ENCODE assay signal across 8 cellular contexts in genomic region chr5:18465833-18466681, GRCh38.
A peak's percentile ranks its signal among the peaks of the same experiment; 100 is the strongest.
DNase-seq lines count a peak whose midpoint lies in the region; ATAC-seq and TF ChIP-seq lines count a peak whose summit lies in the region.

No MANE protein-coding gene starts in this region.

- WGBS in mesenchymal stem cell: 56% methylated on average over 8 of the region's 11 CpGs

- H4K91ac ChIP-seq in mesenchymal stem cell (ENCODE audit: low read length): no peak overlapping the region

- H2AK5ac ChIP-seq in mesenchymal stem cell (ENCODE audit: low read length, severe bottlenecking): no peak overlapping the region

- H3K36me3 ChIP-seq in left ventricle myocardium inferior: no peaks in the 10 kb centered on the region
- no peaks in the 10 kb centered on the region for H3K36me3 ChIP-seq in right atrium auricular region
- no peaks in the 10 kb centered on the region for H3K36me3 ChIP-seq in SJCRH30
- H3K36me3 ChIP-seq in mesenchymal stem cell (ENCODE audit: control insufficient read depth in 1 of 2, insufficient read depth in 2 of 2, low read depth in 1 of 2, low read length in 2 of 2): no peaks in the 10 kb centered on the region

- no peak overlapping the region for H3K9ac ChIP-seq in mesenchymal stem cell (ENCODE audit: low read length)

- H3K27me3 ChIP-seq in left ventricle myocardium inferior (ENCODE audit: low read depth) (no peaks in the 10 kb centered on the region), right atrium auricular region (no peaks in the 10 kb centered on the region), SJCRH30 (no peaks in the 10 kb centered on the region), mesenchymal stem cell (ENCODE audit: control insufficient read depth in 1 of 2, insufficient read depth in 1 of 2, low read length in 2 of 2) (no peaks in the 10 kb centered on the region)

- no peak overlapping the region for H2BK5ac ChIP-seq in mesenchymal stem cell (ENCODE audit: low read depth, low read length, poor library complexity, severe bottlenecking)

- H3K4me1 ChIP-seq in left ventricle myocardium inferior (no peaks in the 10 kb centered on the region), right atrium auricular region (no peaks in the 10 kb centered on the region), SJCRH30 (no peaks in the 10 kb centered on the region), mesenchymal stem cell (ENCODE audit: control insufficient read depth, insufficient read depth, low read depth, low read length) (no peaks in the 10 kb centered on the region)

- DNase-seq in left ventricle myocardium inferior: no peak
- no peak for DNase-seq in right atrium auricular region (ENCODE audit: low spot score)
- peak; percentile 74 for DNase-seq in NB4 (ENCODE audit: low read depth)
- peak; percentile 25 to 60 for DNase-seq in SJCRH30
- DNase-seq in cerebellum (ENCODE audit: low spot score): peak; percentile 56
- DNase-seq in mesenchymal stem cell: peak; percentile 63
- DNase-seq in ureter (ENCODE audit: low spot score): peak; percentile 50

- H3K4me2 ChIP-seq in mesenchymal stem cell (ENCODE audit: low read length, poor library complexity, severe bottlenecking): no peak overlapping the region

- no peak for TF ChIP-seq POLR2A in NB4 (IDR thresholded peaks at IDR 0.05; ENCODE audit: extremely low read depth, insufficient read length)

- H2AFZ ChIP-seq in mesenchymal stem cell (ENCODE audit: low read depth, low read length): no peak overlapping the region

- H3K9me3 ChIP-seq in left ventricle myocardium inferior (replicated peaks) (no peaks in the 10 kb centered on the region), right atrium auricular region (no peaks in the 10 kb centered on the region), SJCRH30 (replicated peaks) (no peaks in the 10 kb centered on the region), mesenchymal stem cell (ENCODE audit: control insufficient read depth, low read length) (no peaks in the 10 kb centered on the region)

- no peak overlapping the region for H3K4ac ChIP-seq in mesenchymal stem cell (ENCODE audit: low read depth in 1 of 2, low read length in 2 of 2)

- no peak overlapping the region for H2BK15ac ChIP-seq in mesenchymal stem cell (ENCODE audit: low read depth, poor library complexity, severe bottlenecking)

- peak; percentile 57 for TF ChIP-seq CTCF in left ventricle myocardium inferior (IDR thresholded peaks at IDR 0.05; ENCODE audit: borderline replicate concordance)
- peak in 1 of 2 donors; percentile 68 for TF ChIP-seq CTCF in right atrium auricular region (IDR thresholded peaks at IDR 0.05)
- peak; percentile 72 for TF ChIP-seq CTCF in NB4 (IDR thresholded peaks at IDR 0.05; ENCODE audit: low read depth, low read length)

- peak; percentile 83 for ATAC-seq in HG02610 (IDR thresholded peaks at IDR 0.05; ENCODE audit: unreplicated experiment)

- H3K14ac ChIP-seq in mesenchymal stem cell (ENCODE audit: low read length in 2 of 2): no peak overlapping the region

- H3K18ac ChIP-seq in mesenchymal stem cell (ENCODE audit: low read depth in 1 of 2, low read length in 2 of 2): no peak overlapping the region

- H3K79me1 ChIP-seq in mesenchymal stem cell (replicated peaks; ENCODE audit: low read length, poor library complexity, severe bottlenecking): no peaks in the 10 kb centered on the region

- H3K23ac ChIP-seq in mesenchymal stem cell (ENCODE audit: low read length in 2 of 2): no peak overlapping the region

- H2BK120ac ChIP-seq in mesenchymal stem cell (ENCODE audit: low read depth, low read length): no peak overlapping the region

- no peak overlapping the region for H4K8ac ChIP-seq in mesenchymal stem cell (ENCODE audit: low read length)

- no peak overlapping the region for H3K27ac ChIP-seq in left ventricle myocardium inferior (replicated peaks)
- H3K27ac ChIP-seq in right atrium auricular region: no peak overlapping the region
- H3K27ac ChIP-seq in SJCRH30: no peak overlapping the region
- no peak overlapping the region for H3K27ac ChIP-seq in mesenchymal stem cell (ENCODE audit: low read length, poor library complexity, severe bottlenecking)

- H3K4me3 ChIP-seq in left ventricle myocardium inferior (no peak overlapping the region), right atrium auricular region (no peak overlapping the region), NB4 (ENCODE audit: low read depth, low read length) (no peak overlapping the region), SJCRH30 (no peak overlapping the region), mesenchymal stem cell (ENCODE audit: insufficient read depth in 1 of 2, low read depth in 1 of 2, low read length in 2 of 2) (no peak overlapping the region)

- H2BK12ac ChIP-seq in mesenchymal stem cell (ENCODE audit: low read length in 2 of 2): no peak overlapping the region

- intact Hi-C loops in left ventricle myocardium inferior (cut with micrococcal nuclease): no loop called here

Comparison
In these comparisons a context has a peak if more than half of its experiments do, and no peak if none do; other contexts are left out.
1. DNase-seq: peak in NB4 (single experiment), SJCRH30 (2 of 2), cerebellum (single experiment), mesenchymal stem cell (single experiment) and ureter (single experiment); none in left ventricle myocardium inferior (single experiment) and right atrium auricular region (single experiment).